Comparison of ENCODE assay signal across 10 cellular contexts in genomic region chrX:32708542-32708941, GRCh38.
"Had no signal": no experiment of that assay in that cellular context is flagged by ENCODE, and none has a peak within 500 bp of the region (broad histone marks: within the 10 kb centered on the region; RNA-seq: fewer than 3 reads in every experiment).

No MANE protein-coding gene starts in this region.

- H3K4me2 ChIP-seq: GM23338 had no signal

- ATAC-seq: GM23338, HCT116, K562 had no signal

- H3K27ac ChIP-seq: HL-60 had no signal

- H3K4me3 ChIP-seq: GM23338, HAP-1, K562 had no signal

- H3K9me3 ChIP-seq: HAP-1 had no signal

- FAIRE-seq: H1, K562 had no signal

- H3K4me1 ChIP-seq: HAP-1 had no signal

- H3K36me3 ChIP-seq: HAP-1 had no signal

- DNase-seq: H7, HFFc6, IMR-90, KG1 had no signal
